Comparison of ENCODE assay signal across 29 cellular contexts in the genomic region with DNA sequence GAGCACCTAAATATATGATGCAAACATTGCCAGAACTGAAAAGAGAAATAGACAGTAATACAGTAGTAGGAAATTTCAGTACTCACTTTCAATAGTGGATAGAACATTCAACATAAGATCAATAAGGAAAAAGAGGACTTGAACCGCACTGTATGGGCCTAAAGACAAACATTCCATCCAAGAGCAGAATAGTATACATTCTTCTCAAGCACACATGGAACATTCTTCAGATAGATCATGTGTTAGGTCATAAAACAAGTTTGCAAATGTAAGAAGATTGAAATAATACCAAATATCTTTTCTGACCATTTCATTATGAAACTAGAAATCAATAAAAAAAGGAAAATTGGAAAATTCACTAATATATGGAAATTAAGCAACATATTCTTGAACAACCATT.
"Had no signal": no experiment of that assay in that cellular context is flagged by ENCODE, and none has a peak within 500 bp of the region (broad histone marks: within the 10 kb centered on the region; RNA-seq: fewer than 3 reads in every experiment).

No MANE protein-coding gene starts in this region.

- H3K4me3 Mint-ChIP-seq: activated CD4-positive, alpha-beta memory T cell treated with anti-CD3 and anti-CD28 coated beads for 36 hours; activated CD4-positive, alpha-beta T cell treated with anti-CD3 and anti-CD28 coated beads, Interleukin-2, amount 10 ng/mL, durations not matched to agents 24 days and 14 days; activated naive CD4-positive, alpha-beta T cell treated with anti-CD3 and anti-CD28 coated beads, Interleukin-2, amount 50 U/mL, for 24 hours; activated naive CD8-positive, alpha-beta T cell treated with anti-CD3 and anti-CD28 coated beads, Interleukin-2, amount 50 U/mL, for 24 hours; activated T-cell treated with anti-CD3 and anti-CD28 coated beads, Interleukin-2, amount 50 U/mL, for 24 hours; endodermal cell; naive thymus-derived CD8-positive, alpha-beta T cell; neural crest cell; T-helper 1 cell treated with Interleukin-12 subunit alpha and Interleukin-12 subunit beta and Interleukin-4 antibody, amounts not matched to agents 30 μg/mL and 1 μg/mL, for 36 hours had no signal

- H2AFZ ChIP-seq: hepatocyte had no signal

- DNase-seq: activated CD4-positive, alpha-beta memory T cell treated with anti-CD3 and anti-CD28 coated beads for 36 hours; activated CD4-positive, alpha-beta T cell treated with anti-CD3 and anti-CD28 coated beads, Interleukin-2, amount 10 ng/mL, durations not matched to agents 24 days and 14 days; activated CD8-positive, alpha-beta memory T cell treated with anti-CD3 and anti-CD28 coated beads, Interleukin-2, amount 50 U/mL, for 4 hours; activated naive CD8-positive, alpha-beta T cell treated with anti-CD3 and anti-CD28 coated beads, Interleukin-2, amount 50 U/mL, for 24 hours; activated T-cell treated with anti-CD3 and anti-CD28 coated beads, Interleukin-2, amount 50 U/mL, for 24 hours; body of pancreas; cerebellar nuclear complex; cortex of kidney; endodermal cell; gastrocnemius medialis; kidney; left colon; naive thymus-derived CD8-positive, alpha-beta T cell; nucleus accumbens; right cardiac atrium; stimulated activated CD4-positive, alpha-beta T cell treated with anti-CD3 and anti-CD28 coated beads, Interleukin-2, amount 100 ng/mL, for 48 hours; stimulated activated naive CD4-positive, alpha-beta T cell treated with Interleukin-2 at 50 U/mL for 16 hours; SW 1271; T-helper 9 cell; WERI-Rb-1 had no signal

- H3K27me3 ChIP-seq: body of pancreas, cardiac muscle cell, gastrocnemius medialis, hepatocyte, tibial nerve had no signal

- H3K4me3 ChIP-seq: body of pancreas, cardiac muscle cell, gastrocnemius medialis, hepatocyte, tibial nerve had no signal

- H3K4me1 ChIP-seq: tibial nerve had no signal

- H3K4me2 ChIP-seq: hepatocyte had no signal

- H3K36me3 Mint-ChIP-seq: activated CD4-positive, alpha-beta memory T cell treated with anti-CD3 and anti-CD28 coated beads for 36 hours; activated naive CD4-positive, alpha-beta T cell treated with anti-CD3 and anti-CD28 coated beads, Interleukin-2, amount 50 U/mL, for 24 hours; naive thymus-derived CD8-positive, alpha-beta T cell had no signal

- H3K27me3 Mint-ChIP-seq: activated CD4-positive, alpha-beta T cell treated with anti-CD3 and anti-CD28 coated beads, Interleukin-2, amount 10 ng/mL, durations not matched to agents 24 days and 14 days; activated naive CD4-positive, alpha-beta T cell treated with anti-CD3 and anti-CD28 coated beads, Interleukin-2, amount 50 U/mL, for 24 hours; activated naive CD8-positive, alpha-beta T cell treated with anti-CD3 and anti-CD28 coated beads, Interleukin-2, amount 50 U/mL, for 24 hours; activated T-cell treated with anti-CD3 and anti-CD28 coated beads, Interleukin-2, amount 50 U/mL, for 24 hours had no signal

- H3K4me1 Mint-ChIP-seq: activated CD4-positive, alpha-beta T cell treated with anti-CD3 and anti-CD28 coated beads, Interleukin-2, amount 10 ng/mL, durations not matched to agents 24 days and 14 days; activated naive CD4-positive, alpha-beta T cell treated with anti-CD3 and anti-CD28 coated beads, Interleukin-2, amount 50 U/mL, for 24 hours; activated naive CD8-positive, alpha-beta T cell treated with anti-CD3 and anti-CD28 coated beads, Interleukin-2, amount 50 U/mL, for 24 hours; endodermal cell; naive thymus-derived CD8-positive, alpha-beta T cell had no signal

- H3K27ac Mint-ChIP-seq: activated CD4-positive, alpha-beta memory T cell treated with anti-CD3 and anti-CD28 coated beads for 36 hours; activated CD4-positive, alpha-beta T cell treated with anti-CD3 and anti-CD28 coated beads, Interleukin-2, amount 10 ng/mL, durations not matched to agents 24 days and 14 days; activated naive CD4-positive, alpha-beta T cell treated with anti-CD3 and anti-CD28 coated beads, Interleukin-2, amount 50 U/mL, for 24 hours; activated naive CD8-positive, alpha-beta T cell treated with anti-CD3 and anti-CD28 coated beads, Interleukin-2, amount 50 U/mL, for 24 hours; activated T-cell treated with anti-CD3 and anti-CD28 coated beads, Interleukin-2, amount 50 U/mL, for 24 hours; activated T-helper 2 cell treated with anti-CD3 and anti-CD28 coated beads, Interferon-gamma antibody, Interleukin-2, Interleukin-4, amounts not matched to agents 10 μg/mL and 5 μg/mL and 100 μg/mL, durations not matched to agents 14 hours and 24 hours and 36 hours; endodermal cell; naive thymus-derived CD8-positive, alpha-beta T cell; T-helper 1 cell treated with Interleukin-12 subunit alpha and Interleukin-12 subunit beta and Interleukin-4 antibody, amounts not matched to agents 30 μg/mL and 1 μg/mL, for 36 hours had no signal

- H3K36me3 ChIP-seq: cardiac muscle cell, gastrocnemius medialis, tibial nerve, WERI-Rb-1 had no signal

- H3K27ac ChIP-seq: body of pancreas, cardiac muscle cell, gastrocnemius medialis, hepatocyte, tibial nerve, WERI-Rb-1 had no signal

- H3K9me3 Mint-ChIP-seq: activated CD4-positive, alpha-beta memory T cell treated with anti-CD3 and anti-CD28 coated beads for 36 hours; activated CD4-positive, alpha-beta T cell treated with anti-CD3 and anti-CD28 coated beads, Interleukin-2, amount 10 ng/mL, durations not matched to agents 24 days and 14 days; activated naive CD4-positive, alpha-beta T cell treated with anti-CD3 and anti-CD28 coated beads, Interleukin-2, amount 50 U/mL, for 24 hours; activated naive CD8-positive, alpha-beta T cell treated with anti-CD3 and anti-CD28 coated beads, Interleukin-2, amount 50 U/mL, for 24 hours; activated T-cell treated with anti-CD3 and anti-CD28 coated beads, Interleukin-2, amount 50 U/mL, for 24 hours; activated T-helper 2 cell treated with anti-CD3 and anti-CD28 coated beads, Interferon-gamma antibody, Interleukin-2, Interleukin-4, amounts not matched to agents 10 μg/mL and 5 μg/mL and 100 μg/mL, durations not matched to agents 14 hours and 24 hours and 36 hours; endodermal cell; T-helper 1 cell treated with Interleukin-12 subunit alpha and Interleukin-12 subunit beta and Interleukin-4 antibody, amounts not matched to agents 30 μg/mL and 1 μg/mL, for 36 hours had no signal

- ATAC-seq: activated CD4-positive, CD25-positive, alpha-beta regulatory T cell treated with anti-CD3 and anti-CD28 coated beads, Interleukin-2, amount 50 U/mL, for 24 hours; activated naive CD8-positive, alpha-beta T cell treated with anti-CD3 and anti-CD28 coated beads, Interleukin-2, amount 50 U/mL, for 24 hours; body of pancreas; esophagus mucosa; gastrocnemius medialis; left colon; naive thymus-derived CD8-positive, alpha-beta T cell; right cardiac atrium had no signal

- H3K9me3 ChIP-seq: body of pancreas, gastrocnemius medialis, tibial nerve had no signal
